In the genomic region with DNA sequence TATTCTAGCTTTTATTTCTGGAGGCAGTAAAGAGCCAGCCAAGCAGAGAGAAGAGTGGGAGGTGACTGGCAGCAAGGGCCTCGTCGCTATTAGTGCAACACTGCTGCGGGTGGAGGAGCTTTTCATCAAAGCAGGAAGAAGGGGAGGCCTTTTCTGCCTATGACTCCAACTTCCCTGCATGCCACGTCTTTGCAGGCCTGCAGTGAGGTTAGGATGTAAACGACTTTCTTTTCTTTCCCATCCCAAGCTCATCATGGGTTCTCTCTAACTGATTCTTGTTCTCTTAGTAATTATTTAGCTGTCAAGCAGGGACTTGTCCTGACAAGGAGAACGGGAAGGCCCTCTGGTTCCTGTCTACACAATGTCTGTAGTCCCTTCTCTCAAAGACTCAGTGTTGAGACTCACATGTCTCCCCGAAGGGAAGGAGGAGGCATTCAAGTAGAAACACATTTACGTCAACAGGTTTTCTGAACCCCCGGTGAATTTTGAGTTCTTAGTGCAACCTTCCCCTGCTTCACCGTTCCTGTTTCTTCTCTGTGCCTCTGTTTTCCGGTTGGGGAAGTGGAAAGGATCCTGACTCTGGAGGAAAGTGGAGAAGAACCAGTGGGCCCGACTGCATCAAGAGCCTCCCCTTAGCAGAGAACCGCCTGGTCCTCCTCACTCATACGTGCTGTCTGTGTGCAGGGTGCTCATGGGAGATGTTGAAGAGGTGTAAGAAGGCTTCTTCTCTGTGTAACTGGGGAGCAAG, we compare ENCODE assay signal across 8 cellular contexts. TPM values are rescaled to one million over a fixed set of nuclear protein-coding genes. Genes with fewer than 3 reads are reported as not detected.
DNase-seq lines count a peak whose midpoint lies in the region; ATAC-seq, FAIRE-seq and TF ChIP-seq lines count a peak whose summit lies in the region.

No MANE protein-coding gene starts in this region.

- peak overlapping the region; percentile 69 to 75 for H3K27ac ChIP-seq in thoracic aorta

- no peaks in the 10 kb centered on the region for H3K27me3 ChIP-seq in thoracic aorta (replicated peaks; ENCODE audit: insufficient read depth)

- H3K4me3 ChIP-seq in fibroblast of pulmonary artery (replicated peaks; ENCODE audit: low read depth, low read length) (no peak overlapping the region), thoracic aorta (peak overlapping the region; percentile 51)

- in situ Hi-C loops in ACHN (cut with HindIII; ENCODE audit: low pct_ligation_motif_present, low pct_unique_long_range_greater_than_20kb, low sequenced_read_pairs), result no loop called here

- peak; percentile 89 for FAIRE-seq in GM19239 (lab: Jason Lieb, UNC)

- no peaks in the 10 kb centered on the region for H3K36me3 ChIP-seq in thoracic aorta

- peak; percentile 37 for ATAC-seq in thoracic aorta (ENCODE audit: insufficient number of reproducible peaks, low FRiP score, low read depth)

- TF ChIP-seq CTCF in fibroblast of pulmonary artery (IDR thresholded peaks at IDR 0.05; ENCODE audit: low read length, missing control alignments), result peak; percentile 9
- TF ChIP-seq CTCF in thoracic aorta (IDR thresholded peaks at IDR 0.05), result no peak

- peaks cover 18 to 21% of the 10 kb centered on the region in 2 donors for H3K4me1 ChIP-seq in thoracic aorta (ENCODE audit: control insufficient read depth in 1 of 2, low read depth in 2 of 2)

- DNase-seq in ACHN (peak; percentile 56), GM19239 (ENCODE audit: insufficient read length, low spot score) (no peak), NOMO-1 (lab: John Stamatoyannopoulos, UW; ENCODE audit: unreplicated experiment in 2 of 2) (peak; percentile 22 to 60), fibroblast of pulmonary artery (ENCODE audit: low read depth) (peak; percentile 83), occipital lobe (lab: John Stamatoyannopoulos, UW) (peak; percentile 22), thoracic aorta (ENCODE audit: low spot score) (peak; percentile 6), NCI-H146 treated with DMSO at 0.1 percent for 48 hours (lab: John Stamatoyannopoulos, UW; ENCODE audit: unreplicated experiment) (no peak)
- peak; percentile 64 to 72 for DNase-seq in activated T-cell treated with anti-CD3 and anti-CD28 coated beads, Interleukin-2, amount 50 U/mL, for 48 hours

- no peaks in the 10 kb centered on the region for H3K9me3 ChIP-seq in thoracic aorta

RNA-seq across cellular contexts. Expression of gene PACS1, which starts 56.9 kb away (rescaled TPM):
- total RNA-seq in occipital lobe (34.5 TPM), thoracic aorta (100 to 1,000 TPM in 1 of 2 donors, 10 to 100 TPM in 1; 82.9 to 112 TPM)

Comparison
In these comparisons a context has a peak if more than half of its experiments do, and no peak if none do; other contexts are left out.
1. DNase-seq: peak in ACHN (single experiment), NOMO-1 (2 of 2), activated T-cell treated with anti-CD3 and anti-CD28 coated beads, Interleukin-2, amount 50 U/mL, for 48 hours (2 of 2), fibroblast of pulmonary artery (single experiment), occipital lobe (single experiment) and thoracic aorta (single experiment); none in GM19239 (single experiment) and NCI-H146 treated with DMSO at 0.1 percent for 48 hours (single experiment).